In the genomic region with DNA sequence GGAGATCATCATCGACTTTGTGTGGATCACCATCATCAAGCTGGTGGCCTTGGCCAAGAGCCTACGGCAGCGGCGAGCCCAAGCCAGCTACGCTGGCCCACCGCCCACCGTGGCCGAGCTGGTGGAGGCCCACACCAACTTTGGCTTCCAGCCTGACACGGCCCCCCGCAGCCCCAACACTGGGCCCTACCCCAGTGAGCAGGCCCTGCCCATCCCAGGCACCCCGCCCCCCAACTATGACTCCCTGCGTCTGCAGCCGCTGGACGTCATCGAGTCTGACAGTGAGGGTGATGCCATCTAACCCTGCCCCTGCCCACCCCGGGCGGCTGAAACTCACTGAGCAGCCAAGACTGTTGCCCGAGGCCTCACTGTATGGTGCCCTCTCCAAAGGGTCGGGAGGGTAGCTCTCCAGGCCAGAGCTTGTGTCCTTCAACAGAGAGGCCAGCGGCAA, we compare ENCODE assay signal across 23 cellular contexts.
DNase-seq lines count a peak whose midpoint lies in the region; ATAC-seq, FAIRE-seq and TF ChIP-seq lines count a peak whose summit lies in the region.
"Had no signal": no experiment of that assay in that cellular context is flagged by ENCODE, and none has a peak within 500 bp of the region (broad histone marks: within the 10 kb centered on the region; RNA-seq: fewer than 3 reads in every experiment).

No MANE protein-coding gene starts in this region.

- H3K14ac ChIP-seq in neuronal stem cell (ENCODE audit: low read length), result no peak overlapping the region

- H3K9ac ChIP-seq in kidney (ENCODE audit: low read length in 2 of 2) (no peak overlapping the region), neuronal stem cell (ENCODE audit: low read depth, low read length, poor library complexity) (peak overlapping the region; percentile 12)
- H3K9ac ChIP-seq: BLaER1 treated with 17β-estradiol and CSF1 and Interleukin-3, amounts not matched to agents 10 nM and 100 nM had no signal

- H2BK12ac ChIP-seq in neuronal stem cell (ENCODE audit: low read length), result no peak overlapping the region

- H3K4me1 ChIP-seq in kidney (ENCODE audit: control insufficient read depth in 1 of 2, insufficient read depth in 1 of 2, low read depth in 1 of 2, low read length in 2 of 2), result no peaks in the 10 kb centered on the region
- peaks cover 0 to 6% of the 10 kb centered on the region in 2 donors for H3K4me1 ChIP-seq in neuronal stem cell (ENCODE audit: control insufficient read depth in 2 of 2, insufficient read depth in 1 of 2, low read depth in 1 of 2, low read length in 2 of 2)
- H3K4me1 ChIP-seq: A549, Caco-2 had no signal

- no peaks in the 10 kb centered on the region for H3K27me3 ChIP-seq in H7 (ENCODE audit: control insufficient read depth, insufficient read depth, low read length)
- H3K27me3 ChIP-seq in neuronal stem cell (ENCODE audit: control insufficient read depth in 3 of 3, insufficient read depth in 3 of 3, low read depth in 1 of 3, low read length in 3 of 3), result peaks cover 0 to 5% (median 0%) of the 10 kb centered on the region in 3 experiments
- H3K27me3 ChIP-seq: BLaER1 treated with 17β-estradiol and CSF1 and Interleukin-3, amounts not matched to agents 10 nM and 100 nM had no signal

- H3K9me3 ChIP-seq in kidney (ENCODE audit: control insufficient read depth in 1 of 2, low read length in 2 of 2), result no peaks in the 10 kb centered on the region
- H3K9me3 ChIP-seq in neuronal stem cell (replicated peaks in 1 of 2; ENCODE audit: control insufficient read depth in 2 of 2, insufficient read depth in 1 of 2, low read depth in 1 of 2, low read length in 2 of 2), result no peaks in the 10 kb centered on the region
- H3K9me3 ChIP-seq: A549; BLaER1 treated with 17β-estradiol and CSF1 and Interleukin-3, amounts not matched to agents 10 nM and 100 nM; Caco-2 had no signal

- no peak for TF ChIP-seq CTCF in kidney (IDR thresholded peaks at IDR 0.05; ENCODE audit: borderline replicate concordance, extremely low read depth, insufficient read depth)

- H3K4me3 ChIP-seq in H7 (ENCODE audit: insufficient read depth, low read depth, low read length), result no peak overlapping the region
- no peak overlapping the region for H3K4me3 ChIP-seq in kidney (ENCODE audit: low read length in 2 of 2)
- H3K4me3 ChIP-seq in neuronal stem cell (ENCODE audit: low read length in 2 of 2), result no peak overlapping the region
- H3K4me3 ChIP-seq: A549; BLaER1 treated with 17β-estradiol and CSF1 and Interleukin-3, amounts not matched to agents 10 nM and 100 nM had no signal

- FAIRE-seq in kidney (lab: Jason Lieb, UNC) (no peak), GM12891 (lab: Jason Lieb, UNC) (no peak)
- FAIRE-seq: A549, D721Med, G401.6, GM12892, GM18507 had no signal

- H3K23ac ChIP-seq in neuronal stem cell (ENCODE audit: low read depth, low read length, poor library complexity), result peak overlapping the region; percentile 77

- intact Hi-C loops in kidney (cut with DNase I) (no loop called here), posterior vena cava (cut with DNase I) (no loop called here)

- no peak overlapping the region for H3K4ac ChIP-seq in neuronal stem cell (ENCODE audit: low read length)

- H3K4me2 ChIP-seq in neuronal stem cell (ENCODE audit: insufficient read depth, low read length, poor library complexity, severe bottlenecking), result no peak overlapping the region
- H3K4me2 ChIP-seq: A549; BLaER1 treated with 17β-estradiol and CSF1 and Interleukin-3, amounts not matched to agents 10 nM and 100 nM had no signal

- no peak for TF ChIP-seq POLR2A in GM12891 (IDR thresholded peaks at IDR 0.05; ENCODE audit: low read depth, low read length)

- no peak for ATAC-seq in HG02840 (IDR thresholded peaks at IDR 0.05; ENCODE audit: low FRiP score, unreplicated experiment)
- ATAC-seq in HG03159 (IDR thresholded peaks at IDR 0.05; ENCODE audit: unreplicated experiment), result no peak
- ATAC-seq: A549; CD8-positive, alpha-beta T cell had no signal

- H4K91ac ChIP-seq in neuronal stem cell (ENCODE audit: low read depth, low read length, poor library complexity), result no peak overlapping the region

- no CpG with 5 or more reads among the region's 20 CpGs for WGBS in neuronal stem cell (ENCODE audit: extremely low coverage in 2 of 2, insufficient read length in 2 of 2, insufficient replicate concordance in 1 of 2), 2 donors

- peak overlapping the region; percentile 1 for H3K18ac ChIP-seq in neuronal stem cell (ENCODE audit: low read length)

- H3K27ac ChIP-seq in kidney (ENCODE audit: low read depth in 2 of 2, low read length in 2 of 2) (no peak overlapping the region), neuronal stem cell (replicated peaks; ENCODE audit: low read length) (no peak overlapping the region)
- H3K27ac ChIP-seq: 22Rv1; A549; BLaER1 treated with 17β-estradiol and CSF1 and Interleukin-3, amounts not matched to agents 10 nM and 100 nM; C4-2B had no signal

- H2BK120ac ChIP-seq in neuronal stem cell (ENCODE audit: low read depth, low read length), result no peak overlapping the region

- peak; percentile 30 for DNase-seq in H7
- peak; percentile 70 for DNase-seq in kidney
- DNase-seq in neuronal stem cell (ENCODE audit: low spot score), result no peak
- DNase-seq in posterior vena cava (ENCODE audit: low spot score), result peak; percentile 73
- no peak for DNase-seq in activated gamma-delta T cell (lab: John Stamatoyannopoulos, UW)
- DNase-seq in GM12891 (ENCODE audit: insufficient read length, low spot score), result no peak
- DNase-seq: AML-193; Caco-2; Calu3; CD4-positive, alpha-beta T cell; CD8-positive, alpha-beta T cell; DMS79 treated with DMSO at 0.1 percent for 48 hours; GF-D8 had no signal

- peak overlapping the region; percentile 54 for H2AK5ac ChIP-seq in neuronal stem cell (ENCODE audit: low read depth, low read length)

- H4K8ac ChIP-seq in neuronal stem cell (ENCODE audit: low read depth, low read length), result no peak overlapping the region

- H3K36me3 ChIP-seq in H7 (replicated peaks; ENCODE audit: control insufficient read depth, insufficient read depth, low read length), result no peaks in the 10 kb centered on the region
- no peaks in the 10 kb centered on the region for H3K36me3 ChIP-seq in kidney (ENCODE audit: control insufficient read depth in 1 of 2, insufficient read depth in 2 of 2, low read length in 2 of 2)
- H3K36me3 ChIP-seq in neuronal stem cell (replicated peaks in 1 of 2; ENCODE audit: control insufficient read depth in 2 of 2, insufficient read depth in 2 of 2, low read length in 2 of 2), result no peaks in the 10 kb centered on the region
- H3K36me3 ChIP-seq: BLaER1 treated with 17β-estradiol and CSF1 and Interleukin-3, amounts not matched to agents 10 nM and 100 nM had no signal

- no peak overlapping the region for H2AFZ ChIP-seq in neuronal stem cell (ENCODE audit: low read length)

- H3K79me1 ChIP-seq in neuronal stem cell (ENCODE audit: low read depth, low read length), result no peaks in the 10 kb centered on the region

- H2BK5ac ChIP-seq in neuronal stem cell (ENCODE audit: low read length), result no peak overlapping the region

- no peak overlapping the region for H2BK15ac ChIP-seq in neuronal stem cell (ENCODE audit: low read length)

TF ChIP-seq in GM12891, 5 proteins besides CTCF, POLR2A, EP300 and RAD21:
- TF ChIP-seq PAX5 (IDR thresholded peaks at IDR 0.05; ENCODE audit: insufficient read depth, low read length, severe bottlenecking), result no peak
- TF ChIP-seq POU2F2 (IDR thresholded peaks at IDR 0.05; ENCODE audit: low read depth, low read length), result no peak
- TF ChIP-seq SPI1 (IDR thresholded peaks at IDR 0.05; ENCODE audit: low read depth, low read length), result no peak
- TF ChIP-seq TAF1 (IDR thresholded peaks at IDR 0.05; ENCODE audit: low read depth, low read length), result no peak
- no peak for TF ChIP-seq POLR2AphosphoS5 (IDR thresholded peaks at IDR 0.05; ENCODE audit: low read depth, low read length)

Comparison
In these comparisons a context has a peak if more than half of its experiments do, and no peak if none do; other contexts are left out.
1. DNase-seq: peak in H7 (single experiment), kidney (single experiment) and posterior vena cava (single experiment); none in neuronal stem cell (single experiment), activated gamma-delta T cell (single experiment) and GM12891 (single experiment).